In the genomic region with DNA sequence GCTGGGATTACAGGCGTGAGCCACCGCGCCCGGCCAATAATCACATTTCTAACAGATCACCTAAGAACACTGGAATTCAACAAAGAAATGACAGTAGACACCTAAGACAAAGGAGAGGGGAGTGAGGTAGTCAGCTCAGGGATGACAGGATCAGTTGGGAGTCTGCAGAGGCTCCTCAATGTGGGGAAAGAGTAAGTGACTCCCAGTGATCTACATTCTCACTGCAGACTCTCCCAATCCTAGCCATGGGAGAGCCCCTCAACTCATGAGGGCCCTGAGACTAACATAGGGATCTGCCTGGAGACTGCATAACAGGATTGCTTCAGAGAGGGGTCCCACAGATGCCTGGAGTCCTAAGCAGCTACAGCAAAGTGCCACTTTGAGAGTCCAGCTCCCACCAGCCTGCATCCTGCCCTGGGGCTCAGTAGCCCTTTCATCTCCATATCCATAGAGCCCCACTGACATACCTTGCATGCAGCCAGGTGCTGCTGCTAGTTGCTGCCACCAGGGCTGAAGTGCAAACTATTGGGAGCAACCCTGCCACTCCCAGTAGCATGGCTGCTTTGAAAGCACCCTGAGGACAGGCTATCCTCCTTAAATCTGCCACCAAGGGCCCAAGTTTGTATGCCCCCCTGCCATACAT, we compare ENCODE assay signal across 15 cellular contexts. TPM values are rescaled to one million over a fixed set of nuclear protein-coding genes. Genes with fewer than 3 reads are reported as not detected.
DNase-seq lines count a peak whose midpoint lies in the region; ATAC-seq and TF ChIP-seq lines count a peak whose summit lies in the region.
"Had no signal": no experiment of that assay in that cellular context is flagged by ENCODE, and none has a peak within 500 bp of the region (broad histone marks: within the 10 kb centered on the region; RNA-seq: fewer than 3 reads in every experiment).

No MANE protein-coding gene starts in this region.

- H2AK5ac ChIP-seq in H9 (ENCODE audit: insufficient read length, low read length), result no peak overlapping the region
- H2AK5ac ChIP-seq in mesendoderm (ENCODE audit: low read length), result no peak overlapping the region

- H3K18ac ChIP-seq in H9 (ENCODE audit: insufficient read length, low read depth, low read length), result no peak overlapping the region
- no peak overlapping the region for H3K18ac ChIP-seq in mesendoderm (ENCODE audit: low read length)

- ATAC-seq in GM18867 (IDR thresholded peaks at IDR 0.05; ENCODE audit: unreplicated experiment), result no peak

- no peaks in the 10 kb centered on the region; the same call in 1 of the 2 replicates for H3K27me3 Mint-ChIP-seq in H9 (ENCODE audit: low read depth)
- no peaks in the 10 kb centered on the region for H3K27me3 Mint-ChIP-seq in endodermal cell (ENCODE audit: insufficient read depth)

- H3K27ac ChIP-seq in H9 (ENCODE audit: insufficient read length, low read depth, low read length), result no peak overlapping the region
- H3K27ac ChIP-seq in endodermal cell (ENCODE audit: low read depth, low read length), result no peak overlapping the region
- H3K27ac ChIP-seq in mesendoderm (ENCODE audit: low read depth, low read length), result no peak overlapping the region
- H3K27ac ChIP-seq: BLaER1 had no signal

- no peak overlapping the region for H3K4ac ChIP-seq in H9 (ENCODE audit: low read depth, low read length)
- no peak overlapping the region for H3K4ac ChIP-seq in mesendoderm (ENCODE audit: low read depth, low read length)

- H3K4me1 ChIP-seq in H9 (ENCODE audit: insufficient read depth, low read length), result no peaks in the 10 kb centered on the region; the same call in 1 of the 2 replicates
- H3K4me1 ChIP-seq in endodermal cell (ENCODE audit: control insufficient read depth, insufficient read depth, low read length), result no peaks in the 10 kb centered on the region
- H3K4me1 ChIP-seq in mesendoderm (ENCODE audit: control insufficient read depth, low read depth, low read length), result no peaks in the 10 kb centered on the region
- H3K4me1 ChIP-seq: BLaER1 had no signal

- H3K79me2 ChIP-seq in H9 (ENCODE audit: insufficient read depth, low read length) (no peaks in the 10 kb centered on the region), mesendoderm (ENCODE audit: control insufficient read depth, insufficient read depth, low read length) (no peaks in the 10 kb centered on the region)

- H3K9me3 Mint-ChIP-seq in H9 (peaks cover 16 to 18% of the 10 kb centered on the region in 2 experiments), endodermal cell (peaks cover 18% of the 10 kb centered on the region)

- H4K5ac ChIP-seq in H9 (ENCODE audit: insufficient read length, low read depth, low read length), result no peak overlapping the region
- H4K5ac ChIP-seq in mesendoderm (ENCODE audit: low read length), result no peak overlapping the region

- no peak overlapping the region for H2BK5ac ChIP-seq in H9 (ENCODE audit: insufficient read length, low read length)
- H2BK5ac ChIP-seq in mesendoderm (ENCODE audit: low read length), result no peak overlapping the region

- H2AFZ ChIP-seq in H9 (ENCODE audit: low read length), result no peak overlapping the region

- H4K91ac ChIP-seq in H9 (ENCODE audit: insufficient read length, low read depth, low read length), result no peak overlapping the region

- DNase-seq in ELF-1 (ENCODE audit: low read depth, low spot score) (peak; percentile 80), H9 (peak; percentile 74), endodermal cell (peak; percentile 58), mesendoderm (peak; percentile 25), NCI-H526 treated with DMSO at 0.1 percent for 48 hours (lab: John Stamatoyannopoulos, UW) (no peak), NCI-H1694 treated with DMSO at 0.1 percent for 48 hours (lab: John Stamatoyannopoulos, UW) (no peak)
- DNase-seq: 8988T; Calu3; CD4-positive, alpha-beta memory T cell; DMS79 treated with DMSO at 0.1 percent for 48 hours; GOT3; HCEC 1CT had no signal

- H3K4me1 Mint-ChIP-seq in H9 (peaks cover 21 to 22% of the 10 kb centered on the region in 2 experiments), endodermal cell (peaks cover 3% of the 10 kb centered on the region)
- H3K4me1 Mint-ChIP-seq: CD14-positive monocyte; CD4-positive, alpha-beta memory T cell had no signal

- H3K23ac ChIP-seq in H9 (ENCODE audit: insufficient read length, low read depth, low read length), result no peak overlapping the region
- H3K23ac ChIP-seq in mesendoderm (ENCODE audit: low read length), result no peak overlapping the region

- peak overlapping the region in 1 of 3 experiments; percentile 41; a peak in 2 of 7 replicates for H3K27ac Mint-ChIP-seq in H9
- no peak overlapping the region for H3K27ac Mint-ChIP-seq in endodermal cell
- H3K27ac Mint-ChIP-seq: CD14-positive monocyte; CD4-positive, alpha-beta memory T cell had no signal

- no CpG with 5 or more reads among the region's 4 CpGs for WGBS in H9 (ENCODE audit: extremely low coverage, insufficient read length, low lambda C conversion rate)
- 92% methylated on average over 4 of the region's 4 CpGs; no CpG with 5 or more reads in 1 of the 2 experiments for WGBS in endodermal cell (ENCODE audit: insufficient coverage in 1 of 2, insufficient read length in 1 of 2), 2 experiments
- WGBS in mesendoderm (ENCODE audit: extremely low coverage, insufficient coverage, low lambda C conversion rate), result no CpG with 5 or more reads among the region's 4 CpGs

- H2BK120ac ChIP-seq in H9 (ENCODE audit: low read depth, low read length, poor library complexity, severe bottlenecking) (no peak overlapping the region), mesendoderm (ENCODE audit: low read depth, low read length) (no peak overlapping the region)

- H2BK20ac ChIP-seq in H9 (ENCODE audit: low read depth, low read length, poor library complexity, severe bottlenecking), result no peak overlapping the region

- H3K9ac ChIP-seq in H9 (ENCODE audit: extremely low read depth, insufficient read length, low read length), result no peak overlapping the region
- no peak overlapping the region for H3K9ac ChIP-seq in endodermal cell (ENCODE audit: extremely low read depth, low read length, poor library complexity, severe bottlenecking)
- H3K9ac ChIP-seq in mesendoderm (ENCODE audit: low read length), result no peak overlapping the region
- H3K9ac ChIP-seq: BLaER1 had no signal

- no peak overlapping the region for H3K4me2 ChIP-seq in H9 (ENCODE audit: insufficient read depth, insufficient read length, low read length)
- no peak overlapping the region for H3K4me2 ChIP-seq in mesendoderm (ENCODE audit: low read length)
- H3K4me2 ChIP-seq: BLaER1 had no signal

- H3T11ph ChIP-seq in H9 (ENCODE audit: low read length), result no peak overlapping the region

- H4K20me1 ChIP-seq in H9 (ENCODE audit: control insufficient read depth, insufficient read depth, insufficient read length), result no peaks in the 10 kb centered on the region
- H4K20me1 ChIP-seq: BLaER1 had no signal

- H3K79me1 ChIP-seq in H9 (ENCODE audit: insufficient read depth, low read depth, low read length, poor library complexity, severe bottlenecking), result no peaks in the 10 kb centered on the region
- H3K79me1 ChIP-seq in mesendoderm (ENCODE audit: low read length), result no peaks in the 10 kb centered on the region

- H3K9me3 ChIP-seq in H9 (ENCODE audit: control insufficient read depth, low read depth, low read length), result no peaks in the 10 kb centered on the region
- H3K9me3 ChIP-seq in endodermal cell (ENCODE audit: control insufficient read depth, low read length), result peaks cover 21% of the 10 kb centered on the region

- no peak overlapping the region for H2BK12ac ChIP-seq in H9 (ENCODE audit: insufficient read length, low read depth, low read length)

- H3K36me3 Mint-ChIP-seq in H9 (ENCODE audit: insufficient read depth in 1 of 3, low read depth in 3 of 3) (peaks cover 6 to 18% (median 11%) of the 10 kb centered on the region in 3 experiments; a peak in 6 of 7 replicates), endodermal cell (ENCODE audit: low read depth) (no peaks in the 10 kb centered on the region)
- H3K36me3 Mint-ChIP-seq: CD14-positive monocyte had no signal

- H3K4me3 ChIP-seq in endodermal cell (ENCODE audit: low read length) (no peak overlapping the region), mesendoderm (ENCODE audit: low read length) (no peak overlapping the region)
- H3K4me3 ChIP-seq: BLaER1 had no signal

- H3K27me3 ChIP-seq in H9 (ENCODE audit: insufficient read depth, low read length) (no peaks in the 10 kb centered on the region), endodermal cell (ENCODE audit: control insufficient read depth, insufficient read depth, low read length, poor library complexity, severe bottlenecking) (no peaks in the 10 kb centered on the region), mesendoderm (ENCODE audit: insufficient read depth, low read length, poor library complexity) (no peaks in the 10 kb centered on the region)
- H3K27me3 ChIP-seq: BLaER1 had no signal

- TF ChIP-seq CTCF in H9 (conservative IDR thresholded peaks at IDR 0.05) (peak; percentile 48), endodermal cell (conservative IDR thresholded peaks at IDR 0.05) (peak; percentile 48)

- no peak overlapping the region; a peak in 1 of 5 replicates for H3K4me3 Mint-ChIP-seq in H9
- no peak overlapping the region for H3K4me3 Mint-ChIP-seq in endodermal cell
- H3K4me3 Mint-ChIP-seq: CD14-positive monocyte; CD4-positive, alpha-beta memory T cell had no signal

- H3K36me3 ChIP-seq in endodermal cell (ENCODE audit: control insufficient read depth, insufficient read depth, low read length) (no peaks in the 10 kb centered on the region), mesendoderm (ENCODE audit: control insufficient read depth, insufficient read depth, low read length) (no peaks in the 10 kb centered on the region)
- H3K36me3 ChIP-seq: BLaER1 had no signal

- no peak overlapping the region for H3K14ac ChIP-seq in H9 (ENCODE audit: insufficient read depth, low read length)

- no peak overlapping the region for H3K56ac ChIP-seq in H9 (ENCODE audit: insufficient read length, low read depth, low read length)
- H3K56ac ChIP-seq in mesendoderm (ENCODE audit: low read length), result no peak overlapping the region

- no peaks in the 10 kb centered on the region for H3K23me2 ChIP-seq in H9 (ENCODE audit: insufficient read length, low read depth, low read length, poor library complexity, severe bottlenecking)

- H2BK15ac ChIP-seq in H9 (ENCODE audit: low read depth, low read length) (no peak overlapping the region), mesendoderm (replicated peaks; ENCODE audit: low read depth) (no peak overlapping the region)

- H4K8ac ChIP-seq in H9 (replicated peaks; ENCODE audit: insufficient read length, low read depth, low read length), result no peak overlapping the region
- no peak overlapping the region for H4K8ac ChIP-seq in mesendoderm (ENCODE audit: low read depth, low read length)

RNA-seq across cellular contexts. Expression of gene PFN2, which starts 21.8 kb away (rescaled TPM):
- 169 and 174 TPM in 2 replicates for total RNA-seq in H9 (2021)
- 100 to 1,000 TPM; 144 to 157 TPM for total RNA-seq in endodermal cell
- 456 TPM for polyA plus RNA-seq in endodermal cell (2013, experiment 1 of 2)
- polyA plus RNA-seq in endodermal cell (2013, experiment 2 of 2), result 425 TPM
- polyA plus RNA-seq in mesendoderm (2013, experiment 1 of 2), result 129 TPM
- 138 TPM for polyA plus RNA-seq in mesendoderm (2013, experiment 2 of 2)
- polyA plus RNA-seq: CD14-positive monocyte had no signal

Comparison
In these comparisons a context has a peak if more than half of its experiments do, and no peak if none do; other contexts are left out.
1. DNase-seq: peak in ELF-1 (single experiment), H9 (single experiment), endodermal cell (single experiment) and mesendoderm (single experiment); none in NCI-H526 treated with DMSO at 0.1 percent for 48 hours (single experiment) and NCI-H1694 treated with DMSO at 0.1 percent for 48 hours (single experiment).